8 cellular contexts compared by ENCODE assay signal in the genomic region with DNA sequence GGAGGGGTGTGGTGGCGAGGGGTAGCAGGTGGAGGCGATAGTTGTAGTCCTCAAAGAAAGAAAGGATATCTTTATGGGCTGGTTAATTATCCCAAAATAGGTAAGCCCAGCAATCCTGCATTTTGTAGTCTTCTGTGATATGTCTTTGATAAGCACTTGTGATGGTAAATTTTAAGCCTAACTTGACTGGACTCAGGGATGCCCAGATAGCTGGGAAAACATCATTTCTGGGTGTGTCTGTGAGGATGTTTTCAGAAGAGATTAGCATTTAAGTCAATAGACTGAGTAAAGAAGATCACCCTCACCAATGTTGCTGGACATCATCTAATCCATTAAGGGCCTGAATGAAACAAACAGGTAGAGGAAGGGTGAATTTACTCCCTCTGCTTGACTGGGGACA.
"Had no signal": no experiment of that assay in that cellular context is flagged by ENCODE, and none has a peak within 500 bp of the region (broad histone marks: within the 10 kb centered on the region; RNA-seq: fewer than 3 reads in every experiment).

No MANE protein-coding gene starts in this region.

- H3K27me3 Mint-ChIP-seq: IgD-negative memory B cell had no signal

- H3K9me3 Mint-ChIP-seq: IgD-negative memory B cell had no signal

- H3K27ac Mint-ChIP-seq: IgD-negative memory B cell had no signal

- DNase-seq: GOT3, H9, HCEC 1CT, KBM-7 had no signal

- FAIRE-seq: H54, HTR-8/SVneo had no signal

- H3K9ac ChIP-seq: KMS-11 had no signal

- H3K4me2 ChIP-seq: KMS-11 had no signal

- H3K27ac ChIP-seq: KMS-11 had no signal

- H3K4me3 Mint-ChIP-seq: IgD-negative memory B cell had no signal
